ENCODE assay signal across 22 cellular contexts in the genomic region with DNA sequence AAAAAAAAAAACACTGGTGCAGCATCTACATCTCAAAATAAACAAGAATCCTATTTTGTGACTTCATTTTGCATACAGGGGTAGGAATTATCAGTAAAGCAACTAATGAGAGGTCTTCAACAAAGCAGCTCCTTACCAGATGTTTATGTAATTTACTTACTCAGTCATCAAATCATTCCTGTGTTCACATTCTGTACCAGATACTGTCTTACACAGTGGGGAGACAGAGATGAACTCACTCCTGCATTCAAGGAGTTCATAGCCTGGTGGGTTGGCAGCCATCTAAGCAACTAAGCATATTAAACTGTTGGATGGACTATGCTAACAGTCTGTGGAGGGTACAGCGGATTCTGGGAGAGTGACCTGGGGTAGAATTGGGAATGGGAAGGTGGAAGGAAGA.
DNase-seq lines count a peak whose midpoint lies in the region; ATAC-seq and TF ChIP-seq lines count a peak whose summit lies in the region.
"Had no signal": no experiment of that assay in that cellular context is flagged by ENCODE, and none has a peak within 500 bp of the region (broad histone marks: within the 10 kb centered on the region; RNA-seq: fewer than 3 reads in every experiment).

No MANE protein-coding gene starts in this region.

- H3K4me3 ChIP-seq in HAP-1, result no peak overlapping the region
- H3K4me3 ChIP-seq in gastrocnemius medialis, result no peak overlapping the region
- H3K4me3 ChIP-seq: BLaER1, GM12878 had no signal

- no peak for ATAC-seq in gastrocnemius medialis
- ATAC-seq: GM12878 had no signal

- in situ Hi-C loops in HAP-1 (cut with MboI; ENCODE audit: low sequenced_read_pairs), result no loop called here
- in situ Hi-C loops in gastrocnemius medialis (cut with MboI; ENCODE audit: low sequenced_read_pairs in 4 of 4), result no loop called here

- H3K27me3 ChIP-seq in HAP-1 (ENCODE audit: low read depth) (no peaks in the 10 kb centered on the region), gastrocnemius medialis (no peaks in the 10 kb centered on the region)
- H3K27me3 ChIP-seq: BE2C, BLaER1 had no signal

- H3K4me1 ChIP-seq in HAP-1, result no peaks in the 10 kb centered on the region
- H3K4me1 ChIP-seq in gastrocnemius medialis, result no peaks in the 10 kb centered on the region
- H3K4me1 ChIP-seq: BE2C, BLaER1 had no signal

- H3K9me3 ChIP-seq in HAP-1, result no peaks in the 10 kb centered on the region
- H3K9me3 ChIP-seq in gastrocnemius medialis, result no peaks in the 10 kb centered on the region
- H3K9me3 ChIP-seq: BE2C, BLaER1 had no signal

- no peak for TF ChIP-seq POLR2A in gastrocnemius medialis (IDR thresholded peaks at IDR 0.05)

- H3K27ac ChIP-seq in gastrocnemius medialis, result no peak overlapping the region
- H3K27ac ChIP-seq: BLaER1 had no signal

- peak; percentile 47 for DNase-seq in amniotic epithelial cell (ENCODE audit: low read depth)
- peak; percentile 6 for DNase-seq in fibroblast of peridontal ligament (ENCODE audit: extremely low read depth)
- no peak for DNase-seq in HAP-1 (ENCODE audit: low spot score in 2 of 2)
- no peak for DNase-seq in gastrocnemius medialis
- DNase-seq in activated naive CD4-positive, alpha-beta T cell treated with anti-CD3 and anti-CD28 coated beads, Interleukin-2, amount 50 U/mL, for 16 hours, result no peak
- DNase-seq: 8988T; ACHN; BE2C; C1 segment of cervical spinal cord; CD4-positive, alpha-beta memory T cell; CD4-positive, CD25-positive, alpha-beta regulatory T cell; CD8-positive, alpha-beta memory T cell; COR-L47; DMS 273 treated with DMSO at 0.1 percent for 48 hours; DMS153; DMS53; DMS79; DND-41; EL; GDM1 had no signal

- intact Hi-C loops in gastrocnemius medialis (cut with DNase I; ENCODE audit: low total_unique reads), result no loop called here

- no peak for TF ChIP-seq CTCF in gastrocnemius medialis (IDR thresholded peaks at IDR 0.05 in 4 of 5, conservative IDR thresholded peaks at IDR 0.05 in 1 of 5)

- no peaks in the 10 kb centered on the region for H3K36me3 ChIP-seq in HAP-1 (replicated peaks)
- H3K36me3 ChIP-seq in gastrocnemius medialis, result no peaks in the 10 kb centered on the region
- H3K36me3 ChIP-seq: BE2C, BLaER1 had no signal

Comparison
In these comparisons a context has a peak if more than half of its experiments do, and no peak if none do; other contexts are left out.
1. DNase-seq: peak in amniotic epithelial cell (single experiment) and fibroblast of peridontal ligament (single experiment); none in HAP-1 (0 of 2), gastrocnemius medialis (0 of 2) and activated naive CD4-positive, alpha-beta T cell treated with anti-CD3 and anti-CD28 coated beads, Interleukin-2, amount 50 U/mL, for 16 hours (single experiment).